ENCODE assay signal across 1 cellular context in genomic region chr9:95317119-95317892, GRCh38.
TF ChIP-seq lines count a peak whose summit lies in the region.

TSS of gene FANCC (minus strand) at chr9:95317709. CDS start at chr9:95249291, 68,418 bp downstream.

TF ChIP-seq in HepG2, 621 proteins besides CTCF, POLR2A, EP300 and RAD21 (continued from another document and continues in another):
- 0 out of 2 replicates have a peak, but pooled peaks have one; percentile 45 for TF ChIP-seq LRRFIP1 (CRISPR knock-in tag; conservative IDR thresholded peaks at IDR 0.05)
- TF ChIP-seq IRF2 (CRISPR knock-in tag; IDR thresholded peaks at IDR 0.05) = peak; percentile 83
- peak; percentile 20; the same call in 1 of the 2 replicates for TF ChIP-seq SP5 (CRISPR knock-in tag; IDR thresholded peaks at IDR 0.05; ENCODE audit: borderline replicate concordance, low read depth)
- TF ChIP-seq ZNF780A (CRISPR knock-in tag; IDR thresholded peaks at IDR 0.05) = no peak
- peak; percentile 78 for TF ChIP-seq ELF3 (CRISPR knock-in tag; IDR thresholded peaks at IDR 0.05)
- 0 out of 2 replicates have a peak, but pooled peaks have one; percentile 21 for TF ChIP-seq PCBP1 (IDR thresholded peaks at IDR 0.05; ENCODE audit: borderline replicate concordance, low read depth, low read length)
- TF ChIP-seq ZNF235 (CRISPR knock-in tag; IDR thresholded peaks at IDR 0.05; ENCODE audit: borderline replicate concordance) = peak; percentile 68; the same call in 1 of the 2 replicates
- TF ChIP-seq YY1 (IDR thresholded peaks at IDR 0.05; ENCODE audit: insufficient read depth, insufficient replicate concordance, low read depth, low read length) = peak; percentile 61
- TF ChIP-seq ZNF280D (CRISPR knock-in tag; IDR thresholded peaks at IDR 0.05) = no peak
- 0 out of 2 replicates have a peak, but pooled peaks have one; percentile 32 for TF ChIP-seq SOX5 (CRISPR knock-in tag; IDR thresholded peaks at IDR 0.05; ENCODE audit: borderline replicate concordance)
- TF ChIP-seq MYNN (CRISPR knock-in tag; IDR thresholded peaks at IDR 0.05; ENCODE audit: low read depth) = peak; percentile 17; the same call in 1 of the 2 replicates
- peak; percentile 71 for TF ChIP-seq ZNF350 (CRISPR knock-in tag; IDR thresholded peaks at IDR 0.05; ENCODE audit: borderline replicate concordance, low read depth)
- TF ChIP-seq IKZF5 (CRISPR knock-in tag; IDR thresholded peaks at IDR 0.05) = peak; percentile 81
- no peak for TF ChIP-seq U2AF2 (IDR thresholded peaks at IDR 0.05; ENCODE audit: low read depth, low read length)
- peak; percentile 22; the same call in 1 of the 2 replicates for TF ChIP-seq TFAP4 (IDR thresholded peaks at IDR 0.05; ENCODE audit: borderline replicate concordance, low read depth)
- peak; percentile 82 for TF ChIP-seq ZNF317 (CRISPR knock-in tag; IDR thresholded peaks at IDR 0.05)
- TF ChIP-seq DMAP1 (CRISPR knock-in tag; IDR thresholded peaks at IDR 0.05) = peak; percentile 99
- peak; percentile 57 for TF ChIP-seq POLR2AphosphoS5 (IDR thresholded peaks at IDR 0.05; ENCODE audit: low read depth, low read length)
- TF ChIP-seq FOXO1 (CRISPR knock-in tag; IDR thresholded peaks at IDR 0.05) = 0 out of 2 replicates have a peak, but pooled peaks have one; percentile 42
- TF ChIP-seq RFXANK (CRISPR knock-in tag; IDR thresholded peaks at IDR 0.05) = peak; percentile 43; the same call in 1 of the 2 replicates
- TF ChIP-seq HOXA7 (CRISPR knock-in tag; IDR thresholded peaks at IDR 0.05) = no peak
- TF ChIP-seq TMF1 (CRISPR knock-in tag; IDR thresholded peaks at IDR 0.05; ENCODE audit: low read depth) = peak; percentile 79; the same call in 1 of the 2 replicates
- peak; percentile 76; the same call in 1 of the 2 replicates for TF ChIP-seq ZNF816 (CRISPR knock-in tag; IDR thresholded peaks at IDR 0.05; ENCODE audit: borderline replicate concordance)
- TF ChIP-seq CSRNP1 (CRISPR knock-in tag; IDR thresholded peaks at IDR 0.05) = peak; percentile 62; the same call in 1 of the 2 replicates
- peak; percentile 78; the same call in 1 of the 2 replicates for TF ChIP-seq ZNF230 (CRISPR knock-in tag; IDR thresholded peaks at IDR 0.05)
- TF ChIP-seq CREM (IDR thresholded peaks at IDR 0.05) = 0 out of 2 replicates have a peak, but pooled peaks have one; percentile 28
- 0 out of 2 replicates have a peak, but pooled peaks have one; percentile 23 for TF ChIP-seq CREM (CRISPR knock-in tag; IDR thresholded peaks at IDR 0.05)
- no peak for TF ChIP-seq ZKSCAN8 (CRISPR knock-in tag; IDR thresholded peaks at IDR 0.05; ENCODE audit: borderline replicate concordance)
- peak; percentile 92 for TF ChIP-seq ZSCAN25 (CRISPR knock-in tag; IDR thresholded peaks at IDR 0.05)
- peak; percentile 22; the same call in 1 of the 2 replicates for TF ChIP-seq AKAP8 (CRISPR knock-in tag; IDR thresholded peaks at IDR 0.05)
- TF ChIP-seq ZNF563 (CRISPR knock-in tag; IDR thresholded peaks at IDR 0.05) = peak; percentile 67; the same call in 1 of the 2 replicates
- TF ChIP-seq EEA1 (CRISPR knock-in tag; IDR thresholded peaks at IDR 0.05; ENCODE audit: borderline replicate concordance) = peak; percentile 78; the same call in 1 of the 2 replicates
- 0 out of 2 replicates have a peak, but pooled peaks have one; percentile 18 for TF ChIP-seq REL (CRISPR knock-in tag; conservative IDR thresholded peaks at IDR 0.05)
- TF ChIP-seq ZBTB3 (CRISPR knock-in tag; IDR thresholded peaks at IDR 0.05; ENCODE audit: borderline replicate concordance, low read depth) = no peak; the same call in 1 of the 2 replicates
- TF ChIP-seq MEIS2 (CRISPR knock-in tag; IDR thresholded peaks at IDR 0.05) = peak; percentile 69
- peak; percentile 68 for TF ChIP-seq ZNF280B (CRISPR knock-in tag; IDR thresholded peaks at IDR 0.05; ENCODE audit: borderline replicate concordance)
- peak; percentile 99 for TF ChIP-seq ZBED4 (CRISPR knock-in tag; IDR thresholded peaks at IDR 0.05; ENCODE audit: borderline replicate concordance)
- TF ChIP-seq ZBTB2 (CRISPR knock-in tag; IDR thresholded peaks at IDR 0.05; ENCODE audit: low read depth) = peak; percentile 88
- TF ChIP-seq GFI1 (CRISPR knock-in tag; IDR thresholded peaks at IDR 0.05; ENCODE audit: borderline replicate concordance) = 0 out of 2 replicates have a peak, but pooled peaks have one; percentile 32
- peak; percentile 51; the same call in 1 of the 2 replicates for TF ChIP-seq MZF1 (CRISPR knock-in tag; IDR thresholded peaks at IDR 0.05; ENCODE audit: borderline replicate concordance)
- peak; percentile 61; the same call in 1 of the 2 replicates for TF ChIP-seq ZNF225 (CRISPR knock-in tag; IDR thresholded peaks at IDR 0.05)
- no peak for TF ChIP-seq PAX8 (CRISPR knock-in tag; IDR thresholded peaks at IDR 0.05; ENCODE audit: borderline replicate concordance)
- TF ChIP-seq ZBTB21 (CRISPR knock-in tag; IDR thresholded peaks at IDR 0.05) = 0 out of 2 replicates have a peak, but pooled peaks have one; percentile 25
- 0 out of 2 replicates have a peak, but pooled peaks have one; percentile 45 for TF ChIP-seq KMT2A (CRISPR knock-in tag; IDR thresholded peaks at IDR 0.05)
- peak; percentile 61; the same call in 1 of the 2 replicates for TF ChIP-seq ZNF788 (CRISPR knock-in tag; IDR thresholded peaks at IDR 0.05; ENCODE audit: borderline replicate concordance)
- TF ChIP-seq ZNF343 (CRISPR knock-in tag; IDR thresholded peaks at IDR 0.05) = peak; percentile 58; the same call in 1 of the 2 replicates
- 0 out of 2 replicates have a peak, but pooled peaks have one; percentile 60 for TF ChIP-seq MEF2D (CRISPR knock-in tag; IDR thresholded peaks at IDR 0.05)
- peak; percentile 78 for TF ChIP-seq ZNF777 (CRISPR knock-in tag; IDR thresholded peaks at IDR 0.05)
- peak; percentile 70; the same call in 1 of the 2 replicates for TF ChIP-seq ZBTB38 (CRISPR knock-in tag; IDR thresholded peaks at IDR 0.05)
- no peak for TF ChIP-seq TBX3 (IDR thresholded peaks at IDR 0.05; ENCODE audit: borderline replicate concordance)
- TF ChIP-seq BORCS8-MEF2B (CRISPR knock-in tag; IDR thresholded peaks at IDR 0.05) = peak; percentile 80
